11 cellular contexts compared by ENCODE assay signal in the genomic region with DNA sequence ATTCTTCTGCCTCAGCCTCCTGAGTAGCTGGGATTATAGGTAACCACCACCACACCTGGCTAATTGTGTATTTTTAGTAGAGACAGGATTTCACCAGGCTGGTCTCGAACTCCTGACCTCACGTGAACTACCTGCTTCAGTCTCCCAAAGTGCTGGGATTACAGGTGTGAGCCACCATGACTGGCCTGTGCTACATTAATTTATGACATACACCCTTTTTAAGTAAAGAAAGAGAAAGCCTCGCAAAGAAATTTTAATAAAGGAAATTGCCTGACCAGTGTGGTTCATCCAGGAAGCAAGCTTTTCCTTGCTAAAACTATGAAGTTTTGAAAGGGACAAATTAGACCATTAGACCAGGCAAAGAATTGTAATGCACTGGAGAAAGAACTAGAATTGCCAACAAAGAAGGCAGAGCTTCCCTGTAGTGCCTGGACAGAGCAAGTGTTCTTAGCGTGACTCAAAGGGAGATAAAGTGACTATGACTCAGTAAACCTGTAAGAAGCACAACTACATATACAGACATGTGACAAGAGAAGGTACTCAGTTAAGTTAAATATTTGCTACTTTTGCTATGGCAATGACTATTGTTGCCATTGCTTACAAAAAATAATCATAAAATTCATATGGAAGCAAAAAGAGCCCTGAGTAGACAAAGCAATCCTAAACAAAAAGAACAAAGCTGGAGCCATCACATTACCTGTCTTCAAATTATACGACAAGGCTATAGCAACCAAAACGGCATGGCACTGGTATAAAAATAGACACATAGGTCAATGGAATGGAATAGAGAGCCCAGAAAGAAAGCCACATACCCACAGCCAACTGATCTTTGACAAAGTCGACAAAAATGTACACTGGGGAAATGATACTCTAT.
DNase-seq lines count a peak whose midpoint lies in the region; ATAC-seq lines count a peak whose summit lies in the region.
"Had no signal": no experiment of that assay in that cellular context is flagged by ENCODE, and none has a peak within 500 bp of the region (broad histone marks: within the 10 kb centered on the region; RNA-seq: fewer than 3 reads in every experiment).

No MANE protein-coding gene starts in this region.

- H3K4me3 Mint-ChIP-seq in activated T-cell treated with anti-CD3 and anti-CD28 coated beads, Interleukin-2, amount 50 U/mL, for 24 hours: peak overlapping the region; percentile 69
- peak overlapping the region; percentile 69 for H3K4me3 Mint-ChIP-seq in activated naive CD8-positive, alpha-beta T cell treated with anti-CD3 and anti-CD28 coated beads, Interleukin-2, amount 50 U/mL, for 24 hours
- peak overlapping the region; percentile 62 for H3K4me3 Mint-ChIP-seq in stimulated activated effector memory CD8-positive, alpha-beta T cell treated with anti-CD3 and anti-CD28 coated beads, Interleukin-12 subunit alpha, Interleukin-12 subunit beta, amount 100 ng/mL, for 72 hours
- H3K4me3 Mint-ChIP-seq: stimulated activated naive B cell treated with anti-CD40 and anti-IgM and Interleukin-4, amounts not matched to agents 10 μg/mL and 1 μg/mL and 100 μg/mL, for 72 hours had no signal

- peaks cover 26% of the 10 kb centered on the region for H3K36me3 Mint-ChIP-seq in activated T-cell treated with anti-CD3 and anti-CD28 coated beads, Interleukin-2, amount 50 U/mL, for 24 hours (ENCODE audit: low read depth)
- H3K36me3 Mint-ChIP-seq in activated naive CD8-positive, alpha-beta T cell treated with anti-CD3 and anti-CD28 coated beads, Interleukin-2, amount 50 U/mL, for 24 hours (ENCODE audit: low read depth): peaks cover 13% of the 10 kb centered on the region
- peaks cover 27% of the 10 kb centered on the region for H3K36me3 Mint-ChIP-seq in stimulated activated effector memory CD8-positive, alpha-beta T cell treated with anti-CD3 and anti-CD28 coated beads, Interleukin-12 subunit alpha, Interleukin-12 subunit beta, amount 100 ng/mL, for 72 hours
- H3K36me3 Mint-ChIP-seq: stimulated activated naive B cell treated with anti-CD40 and anti-IgM and Interleukin-4, amounts not matched to agents 10 μg/mL and 1 μg/mL and 100 μg/mL, for 72 hours had no signal

- peak; percentile 84 for ATAC-seq in HG03342 (IDR thresholded peaks at IDR 0.05; ENCODE audit: unreplicated experiment)
- ATAC-seq in activated naive CD8-positive, alpha-beta T cell treated with anti-CD3 and anti-CD28 coated beads, Interleukin-2, amount 50 U/mL, for 24 hours: peak; percentile 96
- ATAC-seq in stimulated activated effector memory CD8-positive, alpha-beta T cell treated with anti-CD3 and anti-CD28 coated beads, Interleukin-12 subunit alpha, Interleukin-12 subunit beta, amount 100 ng/mL, for 72 hours: peak; percentile 99
- no peak for ATAC-seq in HG03571 (IDR thresholded peaks at IDR 0.05; ENCODE audit: unreplicated experiment)

- no peak for DNase-seq in activated T-cell treated with anti-CD3 and anti-CD28 coated beads, Interleukin-2, amount 50 U/mL, for 24 hours
- no peak for DNase-seq in activated T-cell treated with anti-CD3 and anti-CD28 coated beads, Interleukin-2, amount 50 U/mL, for 1 hour
- no peak for DNase-seq in activated naive CD8-positive, alpha-beta T cell treated with anti-CD3 and anti-CD28 coated beads, Interleukin-2, amount 50 U/mL, for 24 hours
- DNase-seq in stimulated activated effector memory CD8-positive, alpha-beta T cell treated with anti-CD3 and anti-CD28 coated beads, Interleukin-12 subunit alpha, Interleukin-12 subunit beta, amount 100 ng/mL, for 72 hours (ENCODE audit: low spot score in 2 of 2): no peak
- DNase-seq in NCI-H1105 treated with DMSO at 0.1 percent for 48 hours (lab: John Stamatoyannopoulos, UW): no peak
- no peak for DNase-seq in inferior parietal cortex (ENCODE audit: extremely low spot score)
- DNase-seq: NCI-H1694 treated with DMSO at 0.1 percent for 48 hours; small intestine; stimulated activated naive B cell treated with anti-CD40 and anti-IgM and Interleukin-4, amounts not matched to agents 10 μg/mL and 1 μg/mL and 100 μg/mL, for 72 hours had no signal

- H3K9me3 Mint-ChIP-seq in activated T-cell treated with anti-CD3 and anti-CD28 coated beads, Interleukin-2, amount 50 U/mL, for 24 hours: no peaks in the 10 kb centered on the region
- H3K9me3 Mint-ChIP-seq in activated naive CD8-positive, alpha-beta T cell treated with anti-CD3 and anti-CD28 coated beads, Interleukin-2, amount 50 U/mL, for 24 hours: peaks cover 6% of the 10 kb centered on the region
- H3K9me3 Mint-ChIP-seq in stimulated activated effector memory CD8-positive, alpha-beta T cell treated with anti-CD3 and anti-CD28 coated beads, Interleukin-12 subunit alpha, Interleukin-12 subunit beta, amount 100 ng/mL, for 72 hours: peaks cover 3% of the 10 kb centered on the region
- H3K9me3 Mint-ChIP-seq: stimulated activated naive B cell treated with anti-CD40 and anti-IgM and Interleukin-4, amounts not matched to agents 10 μg/mL and 1 μg/mL and 100 μg/mL, for 72 hours had no signal

- peaks cover 91% of the 10 kb centered on the region for H3K4me1 Mint-ChIP-seq in activated T-cell treated with anti-CD3 and anti-CD28 coated beads, Interleukin-2, amount 50 U/mL, for 24 hours (ENCODE audit: low read depth)
- peaks cover 93% of the 10 kb centered on the region for H3K4me1 Mint-ChIP-seq in activated naive CD8-positive, alpha-beta T cell treated with anti-CD3 and anti-CD28 coated beads, Interleukin-2, amount 50 U/mL, for 24 hours
- H3K4me1 Mint-ChIP-seq in stimulated activated effector memory CD8-positive, alpha-beta T cell treated with anti-CD3 and anti-CD28 coated beads, Interleukin-12 subunit alpha, Interleukin-12 subunit beta, amount 100 ng/mL, for 72 hours: peaks cover 71% of the 10 kb centered on the region

- H3K27ac Mint-ChIP-seq in activated T-cell treated with anti-CD3 and anti-CD28 coated beads, Interleukin-2, amount 50 U/mL, for 24 hours: peak overlapping the region; percentile 98
- peak overlapping the region; percentile 97 for H3K27ac Mint-ChIP-seq in activated naive CD8-positive, alpha-beta T cell treated with anti-CD3 and anti-CD28 coated beads, Interleukin-2, amount 50 U/mL, for 24 hours
- H3K27ac Mint-ChIP-seq in stimulated activated effector memory CD8-positive, alpha-beta T cell treated with anti-CD3 and anti-CD28 coated beads, Interleukin-12 subunit alpha, Interleukin-12 subunit beta, amount 100 ng/mL, for 72 hours: peak overlapping the region; percentile 91
- H3K27ac Mint-ChIP-seq: stimulated activated naive B cell treated with anti-CD40 and anti-IgM and Interleukin-4, amounts not matched to agents 10 μg/mL and 1 μg/mL and 100 μg/mL, for 72 hours had no signal

- no peaks in the 10 kb centered on the region for H3K27me3 Mint-ChIP-seq in activated T-cell treated with anti-CD3 and anti-CD28 coated beads, Interleukin-2, amount 50 U/mL, for 24 hours
- no peaks in the 10 kb centered on the region for H3K27me3 Mint-ChIP-seq in activated naive CD8-positive, alpha-beta T cell treated with anti-CD3 and anti-CD28 coated beads, Interleukin-2, amount 50 U/mL, for 24 hours
- H3K27me3 Mint-ChIP-seq: stimulated activated naive B cell treated with anti-CD40 and anti-IgM and Interleukin-4, amounts not matched to agents 10 μg/mL and 1 μg/mL and 100 μg/mL, for 72 hours had no signal
